8 cellular contexts compared by ENCODE assay signal in genomic region chr3:107660316-107660976, GRCh38.
DNase-seq lines count a peak whose midpoint lies in the region; TF ChIP-seq lines count a peak whose summit lies in the region.

No MANE protein-coding gene starts in this region.

- peak; percentile 46 for TF ChIP-seq CTCF in GM13977 (IDR thresholded peaks at IDR 0.05; ENCODE audit: extremely low read depth, insufficient read depth, missing control alignments)
- peak; percentile 61 to 63 (median 62) for TF ChIP-seq CTCF in esophagus muscularis mucosa (IDR thresholded peaks at IDR 0.05)

- DNase-seq in ACHN, result peak; percentile 52
- no peak for DNase-seq in GM13977 (ENCODE audit: low spot score)
- peak; percentile 48 for DNase-seq in OCI-M1 (lab: John Stamatoyannopoulos, UW)
- DNase-seq in esophagus muscularis mucosa (ENCODE audit: extremely low spot score), result no peak
- DNase-seq in HuH-7.5 (ENCODE audit: low spot score), result no peak
- no peak for DNase-seq in activated naive CD4-positive, alpha-beta T cell (lab: John Stamatoyannopoulos, UW)
- DNase-seq in cortex of kidney (lab: John Stamatoyannopoulos, UW), result no peak

- no peak overlapping the region for H3K4me3 ChIP-seq in esophagus muscularis mucosa
- H3K4me3 ChIP-seq in skeletal muscle satellite cell (ENCODE audit: low read length), result no peak overlapping the region

- H3K9me3 ChIP-seq in esophagus muscularis mucosa (no peaks in the 10 kb centered on the region), skeletal muscle satellite cell (replicated peaks; ENCODE audit: low read length) (no peaks in the 10 kb centered on the region)

- H3K4me1 ChIP-seq in esophagus muscularis mucosa (peaks cover 21 to 53% (median 39%) of the 10 kb centered on the region in 4 donors), skeletal muscle satellite cell (ENCODE audit: control insufficient read depth, insufficient read depth, low read length) (peaks cover 60% of the 10 kb centered on the region)

- TF ChIP-seq EP300 in esophagus muscularis mucosa (IDR thresholded peaks at IDR 0.05), result no peak

- 56% methylated on average over 3 of the region's 3 CpGs for WGBS in esophagus muscularis mucosa

- peak overlapping the region; percentile 75 for H3K9ac ChIP-seq in skeletal muscle satellite cell (ENCODE audit: low read depth, low read length)

- no peak for TF ChIP-seq POLR2A in esophagus muscularis mucosa (IDR thresholded peaks at IDR 0.05; ENCODE audit: low read depth)

- H3K4me2 ChIP-seq in skeletal muscle satellite cell (ENCODE audit: low read length), result peak overlapping the region; percentile 28

- no peak overlapping the region for H3K27ac ChIP-seq in esophagus muscularis mucosa (replicated peaks in 1 of 4)

- no peaks in the 10 kb centered on the region for H3K36me3 ChIP-seq in esophagus muscularis mucosa
- no peaks in the 10 kb centered on the region for H3K36me3 ChIP-seq in skeletal muscle satellite cell (ENCODE audit: insufficient read depth, low read length)

- in situ Hi-C loops in ACHN (cut with HindIII; ENCODE audit: low pct_ligation_motif_present, low pct_unique_long_range_greater_than_20kb, low sequenced_read_pairs), result no loop called here
- in situ Hi-C loops in GM13977 (cut with MboI; ENCODE audit: low pct_unique_long_range_greater_than_20kb, low sequenced_read_pairs, unreplicated experiment), result no loop called here

- no peaks in the 10 kb centered on the region for H3K27me3 ChIP-seq in esophagus muscularis mucosa
- no peaks in the 10 kb centered on the region for H3K27me3 ChIP-seq in skeletal muscle satellite cell (ENCODE audit: control insufficient read depth, insufficient read depth, low read length)

- intact Hi-C loops in esophagus muscularis mucosa (cut with DNase I), result no loop called here

Comparison
In these comparisons a context has a peak if more than half of its experiments do, and no peak if none do; other contexts are left out.
1. DNase-seq: peak in ACHN (single experiment) and OCI-M1 (single experiment); none in GM13977 (single experiment), esophagus muscularis mucosa (single experiment), HuH-7.5 (single experiment), activated naive CD4-positive, alpha-beta T cell (0 of 4) and cortex of kidney (single experiment).